In genomic region chr11:1920128-1920908, GRCh38 we compare ENCODE assay signal across 1 cellular context.
TF ChIP-seq lines count a peak whose summit lies in the region.

No MANE protein-coding gene starts in this region.

TF ChIP-seq in SK-N-SH, 30 proteins besides CTCF, POLR2A, EP300 and RAD21 (continued from another document):
- TF ChIP-seq REST (IDR thresholded peaks at IDR 0.05; ENCODE audit: low read depth, low read length) = no peak
- TF ChIP-seq YY1 (IDR thresholded peaks at IDR 0.05; ENCODE audit: low read depth) = no peak
- no peak for TF ChIP-seq EZH2phosphoT487 (IDR thresholded peaks at IDR 0.05; ENCODE audit: borderline replicate concordance, low read depth)
- TF ChIP-seq CHD2 (IDR thresholded peaks at IDR 0.05; ENCODE audit: low read length, partially characterized antibody) = no peak
- no peak for TF ChIP-seq NRF1 (IDR thresholded peaks at IDR 0.05; ENCODE audit: low read depth, low read length)
- no peak for TF ChIP-seq MEF2A (IDR thresholded peaks at IDR 0.05; ENCODE audit: borderline replicate concordance, low read depth)
- no peak for TF ChIP-seq ELF1 (IDR thresholded peaks at IDR 0.05)
- no peak for TF ChIP-seq FOXM1 (IDR thresholded peaks at IDR 0.05; ENCODE audit: low read depth)
